In the genomic region with DNA sequence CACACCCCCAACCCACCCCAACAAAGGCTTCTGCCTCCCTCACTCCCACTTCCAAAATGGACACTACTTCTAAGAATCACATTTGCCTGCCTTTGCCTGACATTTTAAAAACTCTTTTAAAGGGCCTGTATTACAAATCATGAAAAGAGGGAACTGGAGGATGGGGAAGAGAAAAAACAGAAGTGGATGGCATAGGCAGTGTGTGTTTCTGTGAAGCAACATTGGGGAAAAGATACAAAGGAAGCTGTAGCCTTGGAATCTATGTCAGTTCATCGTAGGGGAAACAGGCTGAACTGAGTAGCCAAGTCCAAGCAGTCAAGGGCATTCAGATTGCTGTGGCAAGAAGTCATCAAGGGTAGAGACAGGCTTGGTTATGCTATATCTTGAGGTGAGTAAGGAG, we compare ENCODE assay signal across 14 cellular contexts.
DNase-seq lines count a peak whose midpoint lies in the region; ATAC-seq, FAIRE-seq and TF ChIP-seq lines count a peak whose summit lies in the region.
"Had no signal": no experiment of that assay in that cellular context is flagged by ENCODE, and none has a peak within 500 bp of the region (broad histone marks: within the 10 kb centered on the region; RNA-seq: fewer than 3 reads in every experiment).

No MANE protein-coding gene starts in this region.

- ATAC-seq in activated T-cell treated with anti-CD3 and anti-CD28 coated beads, Interleukin-2, amount 50 U/mL, for 4 hours: no peak
- ATAC-seq in sciatic nerve (peak; percentile 60), GM18520 (IDR thresholded peaks at IDR 0.05; ENCODE audit: unreplicated experiment) (no peak)

- H3K27me3 Mint-ChIP-seq in activated T-cell treated with anti-CD3 and anti-CD28 coated beads, Interleukin-2, amount 50 U/mL, for 4 hours (ENCODE audit: low read depth): no peaks in the 10 kb centered on the region

- no peak for TF ChIP-seq POLR2A in GM12892 (IDR thresholded peaks at IDR 0.05; ENCODE audit: low read depth, low read length)

- peaks cover 62% of the 10 kb centered on the region for H3K4me1 Mint-ChIP-seq in activated T-cell treated with anti-CD3 and anti-CD28 coated beads, Interleukin-2, amount 50 U/mL, for 4 hours (ENCODE audit: low read depth)

- intact Hi-C loops in sciatic nerve (cut with DNase I): no loop called here

- no peak for FAIRE-seq in GM12892 (lab: Jason Lieb, UNC)
- FAIRE-seq: colon had no signal

- peak overlapping the region; percentile 35 for H3K4me3 Mint-ChIP-seq in activated T-cell treated with anti-CD3 and anti-CD28 coated beads, Interleukin-2, amount 50 U/mL, for 4 hours

- DNase-seq in activated T-cell treated with anti-CD3 and anti-CD28 coated beads, Interleukin-2, amount 50 U/mL, for 4 hours: no peak
- DNase-seq in activated T-cell treated with anti-CD3 and anti-CD28 coated beads for 4 hours (no peak), NOMO-1 treated with DMSO at 0.1 percent for 48 hours (lab: John Stamatoyannopoulos, UW; ENCODE audit: unreplicated experiment) (peak; percentile 84), globus pallidus (ENCODE audit: low spot score) (peak; percentile 35), sciatic nerve (ENCODE audit: low spot score) (no peak), NCI-H226 (no peak), GM12892 (ENCODE audit: insufficient read length) (no peak)
- DNase-seq: activated CD4-positive, alpha-beta T cell treated with anti-CD3 and anti-CD28 coated beads, Interleukin-2, amount 50 U/mL, for 48 hours; DMS 273 treated with DMSO at 0.1 percent for 48 hours; H7; heart right ventricle; tibial artery had no signal

- H3K9me3 Mint-ChIP-seq in activated T-cell treated with anti-CD3 and anti-CD28 coated beads, Interleukin-2, amount 50 U/mL, for 4 hours: peaks cover 12% of the 10 kb centered on the region

- H3K36me3 Mint-ChIP-seq in activated T-cell treated with anti-CD3 and anti-CD28 coated beads, Interleukin-2, amount 50 U/mL, for 4 hours (ENCODE audit: insufficient read depth): peaks cover 2% of the 10 kb centered on the region

Comparison
In these comparisons a context has a peak if more than half of its experiments do, and no peak if none do; other contexts are left out.
1. DNase-seq: peak in NOMO-1 treated with DMSO at 0.1 percent for 48 hours (single experiment) and globus pallidus (single experiment); none in activated T-cell treated with anti-CD3 and anti-CD28 coated beads, Interleukin-2, amount 50 U/mL, for 4 hours (single experiment), activated T-cell treated with anti-CD3 and anti-CD28 coated beads for 4 hours (single experiment), sciatic nerve (single experiment), NCI-H226 (single experiment) and GM12892 (single experiment).